Comparison of ENCODE assay signal across 39 cellular contexts in genomic region chr19:34213283-34213682, GRCh38.
"Had no signal": no experiment of that assay in that cellular context is flagged by ENCODE, and none has a peak within 500 bp of the region (broad histone marks: within the 10 kb centered on the region; RNA-seq: fewer than 3 reads in every experiment).

No MANE protein-coding gene starts in this region.

- H3K27me3 ChIP-seq: ascending aorta, cardiac muscle cell had no signal

- H3K9me3 ChIP-seq: ascending aorta had no signal

- H3K27me3 Mint-ChIP-seq: activated CD4-positive, alpha-beta memory T cell treated with anti-CD3 and anti-CD28 coated beads, Interleukin-2, amount 10 ng/mL, durations not matched to agents 7 days and 5 days; activated CD4-positive, alpha-beta T cell treated with anti-CD3 and anti-CD28 coated beads for 36 hours; activated CD4-positive, alpha-beta T cell treated with anti-CD3 and anti-CD28 coated beads, Interleukin-2, amount 10 ng/mL, durations not matched to agents 7 days and 5 days; activated CD8-positive, alpha-beta memory T cell treated with anti-CD3 and anti-CD28 coated beads, Interleukin-2, amount 10 ng/mL, durations not matched to agents 7 days and 5 days; activated naive CD4-positive, alpha-beta T cell treated with anti-CD3 and anti-CD28 coated beads, Interleukin-2, amount 10 ng/mL, durations not matched to agents 7 days and 5 days; activated naive CD4-positive, alpha-beta T cell treated with anti-CD3 and anti-CD28 coated beads, Interleukin-2, amount 50 U/mL, for 24 hours; activated naive CD8-positive, alpha-beta T cell; activated naive CD8-positive, alpha-beta T cell treated with anti-CD3 and anti-CD28 coated beads, Interleukin-2, amount 10 ng/mL, durations not matched to agents 7 days and 5 days; activated naive CD8-positive, alpha-beta T cell treated with anti-CD3 and anti-CD28 coated beads, Interleukin-2, amount 50 U/mL, for 24 hours; brain; central memory CD8-positive, alpha-beta T cell; T-cell had no signal

- DNase-seq: activated CD4-positive, alpha-beta memory T cell treated with anti-CD3 and anti-CD28 coated beads, Interleukin-2, amount 10 ng/mL, durations not matched to agents 7 days and 5 days; activated CD4-positive, alpha-beta T cell treated with anti-CD3 and anti-CD28 coated beads for 1 hour; activated CD4-positive, alpha-beta T cell treated with anti-CD3 and anti-CD28 coated beads for 36 hours; activated CD4-positive, alpha-beta T cell treated with anti-CD3 and anti-CD28 coated beads for 48 hours; activated CD4-positive, alpha-beta T cell treated with anti-CD3 and anti-CD28 coated beads, Interleukin-2, amount 10 ng/mL, durations not matched to agents 7 days and 5 days; activated CD4-positive, alpha-beta T cell treated with anti-CD3 and anti-CD28 coated beads, Interleukin-2, amount 50 U/mL, for 48 hours; activated CD4-positive, CD25-positive, alpha-beta regulatory T cell; activated CD8-positive, alpha-beta memory T cell treated with anti-CD3 and anti-CD28 coated beads for 24 hours; activated CD8-positive, alpha-beta memory T cell treated with anti-CD3 and anti-CD28 coated beads, Interleukin-2, amount 10 ng/mL, durations not matched to agents 7 days and 5 days; activated CD8-positive, alpha-beta memory T cell treated with anti-CD3 and anti-CD28 coated beads, Interleukin-2, amount 50 U/mL, for 48 hours; activated CD8-positive, alpha-beta T cell treated with anti-CD3 and anti-CD28 coated beads, Interleukin-2, amount 10 ng/mL, durations not matched to agents 7 days and 5 days; activated effector memory CD4-positive, alpha-beta T cell treated with Interleukin-2 at 50 U/mL for 16 hours; activated gamma-delta T cell; activated naive CD4-positive, alpha-beta T cell treated with anti-CD3 and anti-CD28 coated beads, Interleukin-2, amount 10 ng/mL, durations not matched to agents 7 days and 5 days; activated naive CD4-positive, alpha-beta T cell treated with Interleukin-2 at 50 U/mL for 16 hours; activated naive CD8-positive, alpha-beta T cell treated with anti-CD3 and anti-CD28 coated beads, Interleukin-2, amount 10 ng/mL, durations not matched to agents 7 days and 5 days; activated naive CD8-positive, alpha-beta T cell treated with anti-CD3 and anti-CD28 coated beads, Interleukin-2, amount 50 U/mL, for 24 hours; activated T-cell treated with anti-CD3 and anti-CD28 coated beads, Interleukin-2, amount 50 U/mL, for 1 hour; activated T-cell treated with anti-CD3 and anti-CD28 coated beads, Interleukin-2, amount 50 U/mL, for 48 hours; amygdala; anterior cingulate cortex; caudate nucleus; cerebellar nuclear complex; T-cell; T-helper 2 cell; T-helper 9 cell; WERI-Rb-1 had no signal

- FAIRE-seq: bronchial epithelial cell, TTC549 had no signal

- H3K4me1 ChIP-seq: ascending aorta had no signal

- H3K27ac Mint-ChIP-seq: activated CD4-positive, alpha-beta memory T cell treated with anti-CD3 and anti-CD28 coated beads, Interleukin-2, amount 10 ng/mL, durations not matched to agents 7 days and 5 days; activated CD4-positive, alpha-beta T cell treated with anti-CD3 and anti-CD28 coated beads for 36 hours; activated CD4-positive, alpha-beta T cell treated with anti-CD3 and anti-CD28 coated beads, Interleukin-2, amount 10 ng/mL, durations not matched to agents 7 days and 5 days; activated CD8-positive, alpha-beta memory T cell treated with anti-CD3 and anti-CD28 coated beads, Interleukin-2, amount 10 ng/mL, durations not matched to agents 7 days and 5 days; activated CD8-positive, alpha-beta T cell treated with anti-CD3 and anti-CD28 coated beads, Interleukin-2, amount 10 ng/mL, durations not matched to agents 7 days and 5 days; activated naive CD4-positive, alpha-beta T cell treated with anti-CD3 and anti-CD28 coated beads, Interleukin-2, amount 10 ng/mL, durations not matched to agents 7 days and 5 days; activated naive CD4-positive, alpha-beta T cell treated with anti-CD3 and anti-CD28 coated beads, Interleukin-2, amount 50 U/mL, for 24 hours; activated naive CD8-positive, alpha-beta T cell treated with anti-CD3 and anti-CD28 coated beads, Interleukin-2, amount 10 ng/mL, durations not matched to agents 7 days and 5 days; activated naive CD8-positive, alpha-beta T cell treated with anti-CD3 and anti-CD28 coated beads, Interleukin-2, amount 50 U/mL, for 24 hours; activated T-helper 2 cell treated with anti-CD3 and anti-CD28 coated beads, Interferon-gamma antibody, Interleukin-2, Interleukin-4, amounts not matched to agents 10 μg/mL and 5 μg/mL and 100 μg/mL, durations not matched to agents 14 hours and 24 hours and 36 hours; T-cell; T-helper 2 cell treated with Interferon-gamma antibody and Interleukin-4, amounts not matched to agents 5 μg/mL and 100 μg/mL, for 36 hours had no signal

- H3K4me1 Mint-ChIP-seq: WTC11 had no signal

- H3K4me3 Mint-ChIP-seq: activated CD4-positive, alpha-beta memory T cell treated with anti-CD3 and anti-CD28 coated beads, Interleukin-2, amount 10 ng/mL, durations not matched to agents 7 days and 5 days; activated CD4-positive, alpha-beta T cell treated with anti-CD3 and anti-CD28 coated beads for 36 hours; activated CD4-positive, alpha-beta T cell treated with anti-CD3 and anti-CD28 coated beads, Interleukin-2, amount 10 ng/mL, durations not matched to agents 7 days and 5 days; activated CD8-positive, alpha-beta memory T cell treated with anti-CD3 and anti-CD28 coated beads, Interleukin-2, amount 10 ng/mL, durations not matched to agents 7 days and 5 days; activated CD8-positive, alpha-beta T cell treated with anti-CD3 and anti-CD28 coated beads, Interleukin-2, amount 10 ng/mL, durations not matched to agents 7 days and 5 days; activated naive CD4-positive, alpha-beta T cell treated with anti-CD3 and anti-CD28 coated beads, Interleukin-2, amount 10 ng/mL, durations not matched to agents 7 days and 5 days; activated naive CD4-positive, alpha-beta T cell treated with anti-CD3 and anti-CD28 coated beads, Interleukin-2, amount 50 U/mL, for 24 hours; activated naive CD8-positive, alpha-beta T cell; activated naive CD8-positive, alpha-beta T cell treated with anti-CD3 and anti-CD28 coated beads, Interleukin-2, amount 10 ng/mL, durations not matched to agents 7 days and 5 days; activated naive CD8-positive, alpha-beta T cell treated with anti-CD3 and anti-CD28 coated beads, Interleukin-2, amount 50 U/mL, for 24 hours; brain; central memory CD8-positive, alpha-beta T cell; T-cell; T-helper 2 cell treated with Interferon-gamma antibody and Interleukin-4, amounts not matched to agents 5 μg/mL and 100 μg/mL, for 36 hours; WTC11 had no signal

- H3K27ac ChIP-seq: ascending aorta, cardiac muscle cell, WERI-Rb-1 had no signal

- ATAC-seq: activated CD4-positive, alpha-beta T cell treated with anti-CD3 and anti-CD28 coated beads for 36 hours; activated CD4-positive, CD25-positive, alpha-beta regulatory T cell treated with anti-CD3 and anti-CD28 coated beads, Interleukin-2, amount 50 U/mL, for 24 hours; activated CD8-positive, alpha-beta memory T cell treated with anti-CD3 and anti-CD28 coated beads, Interleukin-2, amount 10 ng/mL, durations not matched to agents 7 days and 5 days; activated CD8-positive, alpha-beta T cell treated with anti-CD3 and anti-CD28 coated beads, Interleukin-2, amount 10 ng/mL, durations not matched to agents 7 days and 5 days; activated naive CD8-positive, alpha-beta T cell treated with anti-CD3 and anti-CD28 coated beads, Interleukin-2, amount 50 U/mL, for 24 hours; T-cell; WTC11 had no signal

- H3K4me3 ChIP-seq: ascending aorta, cardiac muscle cell had no signal

- H3K36me3 Mint-ChIP-seq: activated naive CD8-positive, alpha-beta T cell had no signal
